1 cellular context compared by ENCODE assay signal in genomic region chr4:147085796-147086195, GRCh38.
TF ChIP-seq lines count a peak whose summit lies in the region.

No MANE protein-coding gene starts in this region.

TF ChIP-seq in SK-N-SH, 30 proteins besides CTCF, POLR2A, EP300 and RAD21 (continued from another document):
- TF ChIP-seq, protein P1, sequence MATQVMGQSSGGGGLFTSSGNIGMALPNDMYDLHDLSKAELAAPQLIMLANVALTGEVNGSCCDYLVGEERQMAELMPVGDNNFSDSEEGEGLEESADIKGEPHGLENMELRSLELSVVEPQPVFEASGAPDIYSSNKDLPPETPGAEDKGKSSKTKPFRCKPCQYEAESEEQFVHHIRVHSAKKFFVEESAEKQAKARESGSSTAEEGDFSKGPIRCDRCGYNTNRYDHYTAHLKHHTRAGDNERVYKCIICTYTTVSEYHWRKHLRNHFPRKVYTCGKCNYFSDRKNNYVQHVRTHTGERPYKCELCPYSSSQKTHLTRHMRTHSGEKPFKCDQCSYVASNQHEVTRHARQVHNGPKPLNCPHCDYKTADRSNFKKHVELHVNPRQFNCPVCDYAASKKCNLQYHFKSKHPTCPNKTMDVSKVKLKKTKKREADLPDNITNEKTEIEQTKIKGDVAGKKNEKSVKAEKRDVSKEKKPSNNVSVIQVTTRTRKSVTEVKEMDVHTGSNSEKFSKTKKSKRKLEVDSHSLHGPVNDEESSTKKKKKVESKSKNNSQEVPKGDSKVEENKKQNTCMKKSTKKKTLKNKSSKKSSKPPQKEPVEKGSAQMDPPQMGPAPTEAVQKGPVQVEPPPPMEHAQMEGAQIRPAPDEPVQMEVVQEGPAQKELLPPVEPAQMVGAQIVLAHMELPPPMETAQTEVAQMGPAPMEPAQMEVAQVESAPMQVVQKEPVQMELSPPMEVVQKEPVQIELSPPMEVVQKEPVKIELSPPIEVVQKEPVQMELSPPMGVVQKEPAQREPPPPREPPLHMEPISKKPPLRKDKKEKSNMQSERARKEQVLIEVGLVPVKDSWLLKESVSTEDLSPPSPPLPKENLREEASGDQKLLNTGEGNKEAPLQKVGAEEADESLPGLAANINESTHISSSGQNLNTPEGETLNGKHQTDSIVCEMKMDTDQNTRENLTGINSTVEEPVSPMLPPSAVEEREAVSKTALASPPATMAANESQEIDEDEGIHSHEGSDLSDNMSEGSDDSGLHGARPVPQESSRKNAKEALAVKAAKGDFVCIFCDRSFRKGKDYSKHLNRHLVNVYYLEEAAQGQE (IDR thresholded peaks at IDR 0.05; ENCODE audit: low read depth, low read length), result no peak
- TF ChIP-seq GATA2 (CRISPR knock-in tag; IDR thresholded peaks at IDR 0.05), result 0 out of 2 replicates have a peak, but pooled peaks have one; percentile 11
